In genomic region chr14:85528882-85529585, GRCh38 we compare ENCODE assay signal across 9 cellular contexts. TPM values are rescaled to one million over a fixed set of nuclear protein-coding genes. Genes with fewer than 3 reads are reported as not detected.
DNase-seq lines count a peak whose midpoint lies in the region; FAIRE-seq and TF ChIP-seq lines count a peak whose summit lies in the region.
"Had no signal": no experiment of that assay in that cellular context is flagged by ENCODE, and none has a peak within 500 bp of the region (broad histone marks: within the 10 kb centered on the region; RNA-seq: fewer than 3 reads in every experiment).

No MANE protein-coding gene starts in this region.

- TF ChIP-seq CTCF in choroid plexus epithelial cell (conservative IDR thresholded peaks at IDR 0.05; ENCODE audit: low read depth, low read length) = no peak
- TF ChIP-seq CTCF in GM20000 (IDR thresholded peaks at IDR 0.05; ENCODE audit: extremely low read depth, missing control alignments) = no peak

- no peak overlapping the region for H3K27ac ChIP-seq in HUES6 (ENCODE audit: low read depth, low read length)

- no peak for FAIRE-seq in GM12891 (lab: Jason Lieb, UNC)

- no peak for TF ChIP-seq POLR2A in GM12891 (IDR thresholded peaks at IDR 0.05; ENCODE audit: low read depth, low read length)

- peak overlapping the region; percentile 86 for H3K9ac ChIP-seq in HUES6 (ENCODE audit: low read length)

- DNase-seq in choroid plexus epithelial cell (ENCODE audit: low read depth) (peak; percentile 85), left kidney (ENCODE audit: low read depth, low spot score) (peak; percentile 66), superior temporal gyrus (ENCODE audit: extremely low spot score) (peak; percentile 74), NAMALWA (ENCODE audit: low spot score) (no peak), GM20000 (ENCODE audit: low spot score) (no peak), GM12891 (ENCODE audit: insufficient read length, low spot score) (no peak), cerebellum (ENCODE audit: low spot score) (no peak)

- peaks cover 4% of the 10 kb centered on the region; the same call in 1 of the 2 replicates for H3K4me1 ChIP-seq in HUES6 (ENCODE audit: control insufficient read depth, insufficient read depth, low read length)

- H3K4me3 ChIP-seq in HUES6 (ENCODE audit: low read depth, low read length) (peak overlapping the region; percentile 78), choroid plexus epithelial cell (ENCODE audit: low read depth, low read length) (peak overlapping the region; percentile 84)

- H3K27me3 ChIP-seq in HUES6 (ENCODE audit: control insufficient read depth, insufficient read depth, low read length) = peaks cover 49% of the 10 kb centered on the region

- H3K9me3 ChIP-seq in HUES6 (ENCODE audit: control insufficient read depth, insufficient read depth, low read depth, low read length) = no peaks in the 10 kb centered on the region

- no peaks in the 10 kb centered on the region for H3K36me3 ChIP-seq in HUES6 (ENCODE audit: control insufficient read depth, insufficient read depth, low read length)

TF ChIP-seq in GM12891, 5 proteins besides CTCF, POLR2A, EP300 and RAD21:
- no peak for TF ChIP-seq PAX5 (IDR thresholded peaks at IDR 0.05; ENCODE audit: insufficient read depth, low read length, severe bottlenecking)
- TF ChIP-seq TAF1 (IDR thresholded peaks at IDR 0.05; ENCODE audit: low read depth, low read length) = no peak
- no peak for TF ChIP-seq SPI1 (IDR thresholded peaks at IDR 0.05; ENCODE audit: low read depth, low read length)
- no peak for TF ChIP-seq POLR2AphosphoS5 (IDR thresholded peaks at IDR 0.05; ENCODE audit: low read depth, low read length)
- TF ChIP-seq POU2F2 (IDR thresholded peaks at IDR 0.05; ENCODE audit: low read depth, low read length) = no peak

RNA-seq across cellular contexts. Expression of gene FLRT2, which starts 0.9 kb away (rescaled TPM):
- not detected for polyA plus RNA-seq in GM12891 (2012; ENCODE audit: low read depth, missing spikeins)
- total RNA-seq in cerebellum = 102 TPM
- total RNA-seq: T-helper 1 cell treated with Interleukin-12 subunit alpha and Interleukin-12 subunit beta and Interleukin-4 antibody, amounts not matched to agents 30 ng/mL and 1 ng/mL, for 36 hours had no signal

Comparison
In these comparisons a context has a peak if more than half of its experiments do, and no peak if none do; other contexts are left out.
1. DNase-seq: peak in choroid plexus epithelial cell (single experiment), left kidney (single experiment) and superior temporal gyrus (single experiment); none in NAMALWA (single experiment), GM20000 (single experiment), GM12891 (single experiment) and cerebellum (single experiment).